In the genomic region with DNA sequence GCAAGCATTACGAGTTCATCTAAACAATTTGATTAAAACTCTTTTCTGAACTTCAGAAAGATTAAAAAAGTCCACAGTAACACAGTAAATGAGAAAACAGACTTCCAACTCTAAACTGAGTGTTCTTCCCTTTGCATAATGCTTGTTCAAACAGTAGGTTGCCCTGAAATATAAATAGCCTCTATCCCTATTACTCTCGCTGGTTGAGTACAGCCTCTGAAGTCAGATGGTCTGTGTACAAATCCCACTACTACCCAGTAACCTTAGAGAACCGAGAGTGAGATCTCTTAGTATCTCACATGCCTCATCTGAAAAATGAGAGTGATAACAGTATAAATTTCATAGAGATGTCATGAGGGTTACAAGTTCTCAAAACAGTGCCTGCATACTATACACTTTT, we compare ENCODE assay signal across 39 cellular contexts.
"Had no signal": no experiment of that assay in that cellular context is flagged by ENCODE, and none has a peak within 500 bp of the region (broad histone marks: within the 10 kb centered on the region; RNA-seq: fewer than 3 reads in every experiment).

No MANE protein-coding gene starts in this region.

- H3K4me1 ChIP-seq: adrenal gland, ascending aorta, body of pancreas, breast epithelium had no signal

- H3K4me3 Mint-ChIP-seq: activated naive CD4-positive, alpha-beta T cell treated with anti-CD3 and anti-CD28 coated beads for 36 hours; activated naive CD4-positive, alpha-beta T cell treated with anti-CD3 and anti-CD28 coated beads, Interleukin-2, amount 10 ng/mL, durations not matched to agents 7 days and 5 days; activated naive CD4-positive, alpha-beta T cell treated with anti-CD3 and anti-CD28 coated beads, Interleukin-2, amount 50 U/mL, for 24 hours; activated naive CD8-positive, alpha-beta T cell; activated naive CD8-positive, alpha-beta T cell treated with anti-CD3 and anti-CD28 coated beads for 36 hours; activated naive CD8-positive, alpha-beta T cell treated with anti-CD3 and anti-CD28 coated beads, Interleukin-2, amount 10 ng/mL, durations not matched to agents 7 days and 5 days; activated naive CD8-positive, alpha-beta T cell treated with anti-CD3 and anti-CD28 coated beads, Interleukin-2, amount 50 U/mL, for 24 hours; activated T-cell treated with anti-CD3 and anti-CD28 coated beads, Interleukin-2, amount 50 U/mL, for 24 hours; activated T-cell treated with anti-CD3 and anti-CD28 coated beads, Interleukin-2, amount 50 U/mL, for 4 hours; activated T-cell treated with anti-CD3 and anti-CD28 coated beads, Interleukin-2, amount 50 U/mL, for 72 hours; activated T-helper 1 cell treated with anti-CD3 and anti-CD28 coated beads, Interleukin-12 subunit alpha, Interleukin-12 subunit beta, Interleukin-2, Interleukin-4 antibody, amounts not matched to agents 30 ng/mL and 10 ng/mL and 1 ng/mL, durations not matched to agents 14 hours and 24 hours and 36 hours; activated T-helper 17 cell treated with anti-CD3 and anti-CD28 coated beads, Interleukin-2, amount 50 U/mL, for 72 hours; brain; central memory CD8-positive, alpha-beta T cell had no signal

- H3K36me3 ChIP-seq: adrenal gland, ascending aorta, brain microvascular endothelial cell, breast epithelium, cardiac muscle cell had no signal

- H3K9me3 ChIP-seq: adrenal gland, ascending aorta, body of pancreas, breast epithelium had no signal

- H3K36me3 Mint-ChIP-seq: activated naive CD4-positive, alpha-beta T cell treated with anti-CD3 and anti-CD28 coated beads, Interleukin-2, amount 10 ng/mL, durations not matched to agents 7 days and 5 days; activated naive CD4-positive, alpha-beta T cell treated with anti-CD3 and anti-CD28 coated beads, Interleukin-2, amount 50 U/mL, for 24 hours; activated naive CD4-positive, alpha-beta T cell treated with anti-CD3 and anti-CD28 coated beads, Interleukin-2, amount 50 U/mL, for 72 hours; activated naive CD8-positive, alpha-beta T cell; activated naive CD8-positive, alpha-beta T cell treated with anti-CD3 and anti-CD28 coated beads for 36 hours; activated naive CD8-positive, alpha-beta T cell treated with anti-CD3 and anti-CD28 coated beads, Interleukin-2, amount 10 ng/mL, durations not matched to agents 7 days and 5 days; brain had no signal

- FAIRE-seq: bronchial epithelial cell had no signal

- DNase-seq: activated effector memory CD4-positive, alpha-beta T cell treated with anti-CD3 and anti-CD28 coated beads, Interleukin-2, amount 50 U/mL, for 16 hours; activated effector memory CD4-positive, alpha-beta T cell treated with Interleukin-2 at 50 U/mL for 16 hours; activated gamma-delta T cell; activated gamma-delta T cell treated with Interleukin-2 at 50 U/mL for 16 hours; activated naive CD4-positive, alpha-beta T cell; activated naive CD4-positive, alpha-beta T cell treated with anti-CD3 and anti-CD28 coated beads for 36 hours; activated naive CD4-positive, alpha-beta T cell treated with anti-CD3 and anti-CD28 coated beads, Interleukin-2, amount 10 ng/mL, durations not matched to agents 7 days and 5 days; activated naive CD4-positive, alpha-beta T cell treated with anti-CD3 and anti-CD28 coated beads, Interleukin-2, amount 50 U/mL, for 16 hours; activated naive CD4-positive, alpha-beta T cell treated with Interleukin-2 at 50 U/mL for 16 hours; activated naive CD8-positive, alpha-beta T cell treated with anti-CD3 and anti-CD28 coated beads for 36 hours; activated naive CD8-positive, alpha-beta T cell treated with anti-CD3 and anti-CD28 coated beads, Interleukin-2, amount 10 ng/mL, durations not matched to agents 7 days and 5 days; activated naive CD8-positive, alpha-beta T cell treated with anti-CD3 and anti-CD28 coated beads, Interleukin-2, amount 50 U/mL, for 24 hours; activated T-cell treated with anti-CD3 and anti-CD28 coated beads for 4 hours; activated T-cell treated with anti-CD3 and anti-CD28 coated beads, Interleukin-2, amount 50 U/mL, for 1 hour; activated T-cell treated with anti-CD3 and anti-CD28 coated beads, Interleukin-2, amount 50 U/mL, for 24 hours; activated T-cell treated with anti-CD3 and anti-CD28 coated beads, Interleukin-2, amount 50 U/mL, for 4 hours; activated T-cell treated with anti-CD3 and anti-CD28 coated beads, Interleukin-2, amount 50 U/mL, for 48 hours; activated T-cell treated with anti-CD3 and anti-CD28 coated beads, Interleukin-2, amount 50 U/mL, for 72 hours; adrenal gland; amygdala; anterior cingulate cortex; aorta; body of pancreas; brain microvascular endothelial cell; caudate nucleus; central memory CD4-positive, alpha-beta T cell; cerebellar nuclear complex had no signal

- H3K4me1 Mint-ChIP-seq: activated naive CD4-positive, alpha-beta T cell treated with anti-CD3 and anti-CD28 coated beads, Interleukin-2, amount 10 ng/mL, durations not matched to agents 7 days and 5 days; activated naive CD4-positive, alpha-beta T cell treated with anti-CD3 and anti-CD28 coated beads, Interleukin-2, amount 50 U/mL, for 24 hours; activated naive CD8-positive, alpha-beta T cell treated with anti-CD3 and anti-CD28 coated beads for 36 hours; activated naive CD8-positive, alpha-beta T cell treated with anti-CD3 and anti-CD28 coated beads, Interleukin-2, amount 10 ng/mL, durations not matched to agents 7 days and 5 days; activated naive CD8-positive, alpha-beta T cell treated with anti-CD3 and anti-CD28 coated beads, Interleukin-2, amount 50 U/mL, for 24 hours; activated T-helper 17 cell treated with anti-CD3 and anti-CD28 coated beads, Interleukin-2, amount 50 U/mL, for 72 hours; brain; central memory CD8-positive, alpha-beta T cell had no signal

- H3K27me3 ChIP-seq: adrenal gland, ascending aorta, body of pancreas, brain microvascular endothelial cell, breast epithelium, cardiac muscle cell had no signal

- H3K27ac Mint-ChIP-seq: activated naive CD4-positive, alpha-beta T cell treated with anti-CD3 and anti-CD28 coated beads for 36 hours; activated naive CD4-positive, alpha-beta T cell treated with anti-CD3 and anti-CD28 coated beads, Interleukin-2, amount 10 ng/mL, durations not matched to agents 7 days and 5 days; activated naive CD4-positive, alpha-beta T cell treated with anti-CD3 and anti-CD28 coated beads, Interleukin-2, amount 50 U/mL, for 24 hours; activated naive CD4-positive, alpha-beta T cell treated with anti-CD3 and anti-CD28 coated beads, Interleukin-2, amount 50 U/mL, for 72 hours; activated naive CD8-positive, alpha-beta T cell; activated naive CD8-positive, alpha-beta T cell treated with anti-CD3 and anti-CD28 coated beads for 36 hours; activated naive CD8-positive, alpha-beta T cell treated with anti-CD3 and anti-CD28 coated beads, Interleukin-2, amount 10 ng/mL, durations not matched to agents 7 days and 5 days; activated naive CD8-positive, alpha-beta T cell treated with anti-CD3 and anti-CD28 coated beads, Interleukin-2, amount 50 U/mL, for 24 hours; activated T-cell treated with anti-CD3 and anti-CD28 coated beads, Interleukin-2, amount 50 U/mL, for 24 hours; activated T-cell treated with anti-CD3 and anti-CD28 coated beads, Interleukin-2, amount 50 U/mL, for 72 hours; activated T-helper 1 cell treated with anti-CD3 and anti-CD28 coated beads, Interleukin-12 subunit alpha, Interleukin-12 subunit beta, Interleukin-2, Interleukin-4 antibody, amounts not matched to agents 30 ng/mL and 10 ng/mL and 1 ng/mL, durations not matched to agents 14 hours and 24 hours and 36 hours; activated T-helper 17 cell treated with anti-CD3 and anti-CD28 coated beads, Interleukin-2, amount 50 U/mL, for 72 hours; activated T-helper 2 cell treated with anti-CD3 and anti-CD28 coated beads, Interferon-gamma antibody, Interleukin-2, Interleukin-4, amounts not matched to agents 10 μg/mL and 5 μg/mL and 100 μg/mL, durations not matched to agents 14 hours and 24 hours and 36 hours; brain had no signal

- H3K4me3 ChIP-seq: adrenal gland, ascending aorta, body of pancreas, breast epithelium, cardiac muscle cell had no signal

- H3K27ac ChIP-seq: adrenal gland, ascending aorta, body of pancreas, brain microvascular endothelial cell, breast epithelium, cardiac muscle cell had no signal

- H3K27me3 Mint-ChIP-seq: activated naive CD4-positive, alpha-beta T cell treated with anti-CD3 and anti-CD28 coated beads, Interleukin-2, amount 10 ng/mL, durations not matched to agents 7 days and 5 days; activated naive CD4-positive, alpha-beta T cell treated with anti-CD3 and anti-CD28 coated beads, Interleukin-2, amount 50 U/mL, for 24 hours; activated naive CD8-positive, alpha-beta T cell; activated naive CD8-positive, alpha-beta T cell treated with anti-CD3 and anti-CD28 coated beads for 36 hours; activated naive CD8-positive, alpha-beta T cell treated with anti-CD3 and anti-CD28 coated beads, Interleukin-2, amount 10 ng/mL, durations not matched to agents 7 days and 5 days; activated naive CD8-positive, alpha-beta T cell treated with anti-CD3 and anti-CD28 coated beads, Interleukin-2, amount 50 U/mL, for 24 hours; activated T-cell treated with anti-CD3 and anti-CD28 coated beads, Interleukin-2, amount 50 U/mL, for 24 hours; activated T-helper 17 cell treated with anti-CD3 and anti-CD28 coated beads, Interleukin-2, amount 50 U/mL, for 72 hours; brain; central memory CD8-positive, alpha-beta T cell had no signal

- H3K9me3 Mint-ChIP-seq: activated naive CD8-positive, alpha-beta T cell treated with anti-CD3 and anti-CD28 coated beads for 36 hours; activated naive CD8-positive, alpha-beta T cell treated with anti-CD3 and anti-CD28 coated beads, Interleukin-2, amount 50 U/mL, for 24 hours; activated T-cell treated with anti-CD3 and anti-CD28 coated beads, Interleukin-2, amount 50 U/mL, for 4 hours; activated T-helper 1 cell treated with anti-CD3 and anti-CD28 coated beads, Interleukin-12 subunit alpha, Interleukin-12 subunit beta, Interleukin-2, Interleukin-4 antibody, amounts not matched to agents 30 ng/mL and 10 ng/mL and 1 ng/mL, durations not matched to agents 14 hours and 24 hours and 36 hours; brain had no signal
